Comparison of ENCODE assay signal across 1 cellular context in the genomic region with DNA sequence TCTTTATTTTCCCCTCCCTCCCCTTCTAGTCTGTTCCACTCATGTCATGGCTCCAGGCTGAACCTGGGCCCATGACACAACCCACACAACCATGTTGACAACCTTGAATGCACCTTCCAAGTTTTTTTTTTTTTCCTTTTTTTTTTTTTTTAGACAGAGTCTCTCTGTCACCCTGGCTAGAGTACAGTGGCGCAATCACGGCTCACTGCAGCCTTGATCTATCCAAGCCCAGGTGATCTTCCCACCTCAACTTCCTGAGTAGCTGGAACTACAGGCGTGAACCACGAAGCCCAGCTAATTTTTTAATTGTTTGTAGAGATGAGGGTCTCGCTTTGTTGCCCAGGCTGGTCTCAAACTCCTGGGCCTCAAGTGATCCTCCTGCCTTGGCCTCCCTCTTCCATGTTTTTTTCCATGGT.
TF ChIP-seq lines count a peak whose summit lies in the region.

No MANE protein-coding gene starts in this region.

TF ChIP-seq in HepG2, 621 proteins besides CTCF, POLR2A, EP300 and RAD21 (continued from another document and continues in another):
- TF ChIP-seq PAF1 (CRISPR knock-in tag; IDR thresholded peaks at IDR 0.05) (no peak), GATAD1 (CRISPR knock-in tag; IDR thresholded peaks at IDR 0.05) (no peak; the same call in 1 of the 2 replicates), SOX13 (IDR thresholded peaks at IDR 0.05) (peak; percentile 50; the same call in 1 of the 2 replicates), SOX13 (CRISPR knock-in tag; conservative IDR thresholded peaks at IDR 0.05 in 1 of 2, IDR thresholded peaks at IDR 0.05 in 1 of 2) (peak in 1 of 2 experiments; percentile 80; a peak in 2 of 4 replicates), ZFY (CRISPR knock-in tag; IDR thresholded peaks at IDR 0.05) (0 out of 2 replicates have a peak, but pooled peaks have one; percentile 41), ZNF333 (CRISPR knock-in tag; IDR thresholded peaks at IDR 0.05; ENCODE audit: borderline replicate concordance) (no peak), HMGA1 (CRISPR knock-in tag; conservative IDR thresholded peaks at IDR 0.05) (no peak), PRPF4 (IDR thresholded peaks at IDR 0.05; ENCODE audit: low read depth, low read length, poor library complexity, severe bottlenecking) (no peak), KDM2A (CRISPR knock-in tag; IDR thresholded peaks at IDR 0.05; ENCODE audit: borderline replicate concordance, low read depth) (0 out of 2 replicates have a peak, but pooled peaks have one; percentile 22), ZSCAN20 (CRISPR knock-in tag; IDR thresholded peaks at IDR 0.05; ENCODE audit: borderline replicate concordance) (0 out of 2 replicates have a peak, but pooled peaks have one; percentile 53), SRSF1 (optimal IDR thresholded peaks at IDR 0.05; ENCODE audit: low read depth, low read length) (no peak), MIER3 (CRISPR knock-in tag; IDR thresholded peaks at IDR 0.05; ENCODE audit: borderline replicate concordance) (no peak), ZNF598 (CRISPR knock-in tag; IDR thresholded peaks at IDR 0.05; ENCODE audit: borderline replicate concordance) (no peak), ZNF772 (CRISPR knock-in tag; IDR thresholded peaks at IDR 0.05) (0 out of 2 replicates have a peak, but pooled peaks have one; percentile 35), HIVEP1 (CRISPR knock-in tag; IDR thresholded peaks at IDR 0.05) (peak; percentile 57; the same call in 1 of the 2 replicates), ZNF33B (CRISPR knock-in tag; IDR thresholded peaks at IDR 0.05) (no peak), ZNF367 (CRISPR knock-in tag; IDR thresholded peaks at IDR 0.05; ENCODE audit: borderline replicate concordance) (no peak), KLF16 (CRISPR knock-in tag; IDR thresholded peaks at IDR 0.05) (peak in 1 of 2 experiments; percentile 69; a peak in 2 of 4 replicates), LCORL (IDR thresholded peaks at IDR 0.05) (no peak), LCORL (CRISPR knock-in tag; IDR thresholded peaks at IDR 0.05) (peak; percentile 59; the same call in 1 of the 2 replicates), MED1 (CRISPR knock-in tag; IDR thresholded peaks at IDR 0.05) (peak; percentile 96; the same call in 1 of the 2 replicates), NR2F1 (CRISPR knock-in tag; IDR thresholded peaks at IDR 0.05) (peak in 1 of 2 experiments; percentile 52; a peak in 2 of 4 replicates), HOXD1 (CRISPR knock-in tag; IDR thresholded peaks at IDR 0.05) (peak; percentile 72; the same call in 1 of the 2 replicates), GATAD2A (CRISPR knock-in tag; IDR thresholded peaks at IDR 0.05) (peak; percentile 88), NAIF1 (CRISPR knock-in tag; IDR thresholded peaks at IDR 0.05; ENCODE audit: borderline replicate concordance) (no peak), HNF4A (CRISPR knock-in tag; IDR thresholded peaks at IDR 0.05) (peak; percentile 86; the same call in 1 of the 2 replicates), HDAC1 (CRISPR knock-in tag; IDR thresholded peaks at IDR 0.05) (peak; percentile 27; the same call in 1 of the 2 replicates), ARNTL (CRISPR knock-in tag; IDR thresholded peaks at IDR 0.05) (peak; percentile 79; the same call in 1 of the 2 replicates), TBX3 (IDR thresholded peaks at IDR 0.05; ENCODE audit: borderline replicate concordance) (peak; percentile 94), PITX1 (CRISPR knock-in tag; IDR thresholded peaks at IDR 0.05) (peak; percentile 86; the same call in 1 of the 2 replicates), ARNT2 (CRISPR knock-in tag; IDR thresholded peaks at IDR 0.05; ENCODE audit: low read depth) (no peak), ZNF12 (CRISPR knock-in tag; IDR thresholded peaks at IDR 0.05) (no peak), ZFYVE20 (CRISPR knock-in tag; IDR thresholded peaks at IDR 0.05; ENCODE audit: borderline replicate concordance, low read depth) (no peak), ZNF607 (CRISPR knock-in tag; IDR thresholded peaks at IDR 0.05; ENCODE audit: borderline replicate concordance) (no peak), RNF2 (conservative IDR thresholded peaks at IDR 0.05; ENCODE audit: low read depth) (no peak), ATF7 (IDR thresholded peaks at IDR 0.05) (peak; percentile 21; the same call in 1 of the 2 replicates), ATF7 (CRISPR knock-in tag; IDR thresholded peaks at IDR 0.05) (no peak; the same call in 1 of the 2 replicates), ZNF746 (CRISPR knock-in tag; IDR thresholded peaks at IDR 0.05) (peak; percentile 93; the same call in 1 of the 2 replicates), MXD4 (CRISPR knock-in tag; IDR thresholded peaks at IDR 0.05) (no peak; the same call in 1 of the 2 replicates), ZFP90 (CRISPR knock-in tag; IDR thresholded peaks at IDR 0.05; ENCODE audit: borderline replicate concordance) (no peak), ZNF441 (CRISPR knock-in tag; IDR thresholded peaks at IDR 0.05; ENCODE audit: borderline replicate concordance) (no peak), SRF (IDR thresholded peaks at IDR 0.05; ENCODE audit: low read depth, low read length) (no peak), ETV5 (CRISPR knock-in tag; IDR thresholded peaks at IDR 0.05; ENCODE audit: borderline replicate concordance) (peak; percentile 95), ZNF556 (CRISPR knock-in tag; IDR thresholded peaks at IDR 0.05; ENCODE audit: borderline replicate concordance) (no peak), ONECUT2 (CRISPR knock-in tag; IDR thresholded peaks at IDR 0.05) (no peak)
- TF ChIP-seq, protein P1, sequence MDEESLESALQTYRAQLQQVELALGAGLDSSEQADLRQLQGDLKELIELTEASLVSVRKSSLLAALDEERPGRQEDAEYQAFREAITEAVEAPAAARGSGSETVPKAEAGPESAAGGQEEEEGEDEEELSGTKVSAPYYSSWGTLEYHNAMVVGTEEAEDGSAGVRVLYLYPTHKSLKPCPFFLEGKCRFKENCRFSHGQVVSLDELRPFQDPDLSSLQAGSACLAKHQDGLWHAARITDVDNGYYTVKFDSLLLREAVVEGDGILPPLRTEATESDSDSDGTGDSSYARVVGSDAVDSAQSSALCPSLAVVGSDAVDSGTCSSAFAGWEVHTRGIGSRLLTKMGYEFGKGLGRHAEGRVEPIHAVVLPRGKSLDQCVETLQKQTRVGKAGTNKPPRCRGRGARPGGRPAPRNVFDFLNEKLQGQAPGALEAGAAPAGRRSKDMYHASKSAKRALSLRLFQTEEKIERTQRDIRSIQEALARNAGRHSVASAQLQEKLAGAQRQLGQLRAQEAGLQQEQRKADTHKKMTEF (CRISPR knock-in tag; IDR thresholded peaks at IDR 0.05), result peak; percentile 65; the same call in 1 of the 2 replicates
- TF ChIP-seq, protein P2, sequence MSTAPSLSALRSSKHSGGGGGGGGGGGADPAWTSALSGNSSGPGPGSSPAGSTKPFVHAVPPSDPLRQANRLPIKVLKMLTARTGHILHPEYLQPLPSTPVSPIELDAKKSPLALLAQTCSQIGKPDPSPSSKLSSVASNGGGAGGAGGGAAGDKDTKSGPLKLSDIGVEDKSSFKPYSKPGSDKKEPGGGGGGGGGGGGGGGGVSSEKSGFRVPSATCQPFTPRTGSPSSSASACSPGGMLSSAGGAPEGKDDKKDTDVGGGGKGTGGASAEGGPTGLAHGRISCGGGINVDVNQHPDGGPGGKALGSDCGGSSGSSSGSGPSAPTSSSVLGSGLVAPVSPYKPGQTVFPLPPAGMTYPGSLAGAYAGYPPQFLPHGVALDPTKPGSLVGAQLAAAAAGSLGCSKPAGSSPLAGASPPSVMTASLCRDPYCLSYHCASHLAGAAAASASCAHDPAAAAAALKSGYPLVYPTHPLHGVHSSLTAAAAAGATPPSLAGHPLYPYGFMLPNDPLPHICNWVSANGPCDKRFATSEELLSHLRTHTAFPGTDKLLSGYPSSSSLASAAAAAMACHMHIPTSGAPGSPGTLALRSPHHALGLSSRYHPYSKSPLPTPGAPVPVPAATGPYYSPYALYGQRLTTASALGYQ (CRISPR knock-in tag; IDR thresholded peaks at IDR 0.05), result peak; percentile 89
- TF ChIP-seq, protein P3, sequence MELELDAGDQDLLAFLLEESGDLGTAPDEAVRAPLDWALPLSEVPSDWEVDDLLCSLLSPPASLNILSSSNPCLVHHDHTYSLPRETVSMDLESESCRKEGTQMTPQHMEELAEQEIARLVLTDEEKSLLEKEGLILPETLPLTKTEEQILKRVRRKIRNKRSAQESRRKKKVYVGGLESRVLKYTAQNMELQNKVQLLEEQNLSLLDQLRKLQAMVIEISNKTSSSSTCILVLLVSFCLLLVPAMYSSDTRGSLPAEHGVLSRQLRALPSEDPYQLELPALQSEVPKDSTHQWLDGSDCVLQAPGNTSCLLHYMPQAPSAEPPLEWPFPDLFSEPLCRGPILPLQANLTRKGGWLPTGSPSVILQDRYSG (CRISPR knock-in tag; IDR thresholded peaks at IDR 0.05), result no peak
- TF ChIP-seq, protein P4, sequence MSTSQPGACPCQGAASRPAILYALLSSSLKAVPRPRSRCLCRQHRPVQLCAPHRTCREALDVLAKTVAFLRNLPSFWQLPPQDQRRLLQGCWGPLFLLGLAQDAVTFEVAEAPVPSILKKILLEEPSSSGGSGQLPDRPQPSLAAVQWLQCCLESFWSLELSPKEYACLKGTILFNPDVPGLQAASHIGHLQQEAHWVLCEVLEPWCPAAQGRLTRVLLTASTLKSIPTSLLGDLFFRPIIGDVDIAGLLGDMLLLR (CRISPR knock-in tag; IDR thresholded peaks at IDR 0.05), result peak; percentile 51; the same call in 1 of the 2 replicates
- TF ChIP-seq, protein P5, sequence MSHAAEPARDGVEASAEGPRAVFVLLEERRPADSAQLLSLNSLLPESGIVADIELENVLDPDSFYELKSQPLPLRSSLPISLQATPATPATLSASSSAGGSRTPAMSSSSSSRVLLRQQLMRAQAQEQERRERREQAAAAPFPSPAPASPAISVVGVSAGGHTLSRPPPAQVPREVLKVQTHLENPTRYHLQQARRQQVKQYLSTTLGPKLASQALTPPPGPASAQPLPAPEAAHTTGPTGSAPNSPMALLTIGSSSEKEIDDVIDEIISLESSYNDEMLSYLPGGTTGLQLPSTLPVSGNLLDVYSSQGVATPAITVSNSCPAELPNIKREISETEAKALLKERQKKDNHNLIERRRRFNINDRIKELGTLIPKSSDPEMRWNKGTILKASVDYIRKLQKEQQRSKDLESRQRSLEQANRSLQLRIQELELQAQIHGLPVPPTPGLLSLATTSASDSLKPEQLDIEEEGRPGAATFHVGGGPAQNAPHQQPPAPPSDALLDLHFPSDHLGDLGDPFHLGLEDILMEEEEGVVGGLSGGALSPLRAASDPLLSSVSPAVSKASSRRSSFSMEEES (CRISPR knock-in tag; IDR thresholded peaks at IDR 0.05), result peak; percentile 68; the same call in 1 of the 2 replicates
- TF ChIP-seq, protein P6, sequence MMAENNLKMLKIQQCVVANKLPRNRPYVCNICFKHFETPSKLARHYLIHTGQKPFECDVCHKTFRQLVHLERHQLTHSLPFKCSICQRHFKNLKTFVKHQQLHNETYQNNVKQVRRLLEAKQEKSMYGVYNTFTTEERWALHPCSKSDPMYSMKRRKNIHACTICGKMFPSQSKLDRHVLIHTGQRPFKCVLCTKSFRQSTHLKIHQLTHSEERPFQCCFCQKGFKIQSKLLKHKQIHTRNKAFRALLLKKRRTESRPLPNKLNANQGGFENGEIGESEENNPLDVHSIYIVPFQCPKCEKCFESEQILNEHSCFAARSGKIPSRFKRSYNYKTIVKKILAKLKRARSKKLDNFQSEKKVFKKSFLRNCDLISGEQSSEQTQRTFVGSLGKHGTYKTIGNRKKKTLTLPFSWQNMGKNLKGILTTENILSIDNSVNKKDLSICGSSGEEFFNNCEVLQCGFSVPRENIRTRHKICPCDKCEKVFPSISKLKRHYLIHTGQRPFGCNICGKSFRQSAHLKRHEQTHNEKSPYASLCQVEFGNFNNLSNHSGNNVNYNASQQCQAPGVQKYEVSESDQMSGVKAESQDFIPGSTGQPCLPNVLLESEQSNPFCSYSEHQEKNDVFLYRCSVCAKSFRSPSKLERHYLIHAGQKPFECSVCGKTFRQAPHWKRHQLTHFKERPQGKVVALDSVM (CRISPR knock-in tag; IDR thresholded peaks at IDR 0.05), result peak; percentile 84
- TF ChIP-seq, protein P7, sequence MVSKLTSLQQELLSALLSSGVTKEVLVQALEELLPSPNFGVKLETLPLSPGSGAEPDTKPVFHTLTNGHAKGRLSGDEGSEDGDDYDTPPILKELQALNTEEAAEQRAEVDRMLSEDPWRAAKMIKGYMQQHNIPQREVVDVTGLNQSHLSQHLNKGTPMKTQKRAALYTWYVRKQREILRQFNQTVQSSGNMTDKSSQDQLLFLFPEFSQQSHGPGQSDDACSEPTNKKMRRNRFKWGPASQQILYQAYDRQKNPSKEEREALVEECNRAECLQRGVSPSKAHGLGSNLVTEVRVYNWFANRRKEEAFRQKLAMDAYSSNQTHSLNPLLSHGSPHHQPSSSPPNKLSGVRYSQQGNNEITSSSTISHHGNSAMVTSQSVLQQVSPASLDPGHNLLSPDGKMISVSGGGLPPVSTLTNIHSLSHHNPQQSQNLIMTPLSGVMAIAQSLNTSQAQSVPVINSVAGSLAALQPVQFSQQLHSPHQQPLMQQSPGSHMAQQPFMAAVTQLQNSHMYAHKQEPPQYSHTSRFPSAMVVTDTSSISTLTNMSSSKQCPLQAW (CRISPR knock-in tag; IDR thresholded peaks at IDR 0.05), result peak; percentile 80; the same call in 1 of the 2 replicates
- TF ChIP-seq, protein P8, sequence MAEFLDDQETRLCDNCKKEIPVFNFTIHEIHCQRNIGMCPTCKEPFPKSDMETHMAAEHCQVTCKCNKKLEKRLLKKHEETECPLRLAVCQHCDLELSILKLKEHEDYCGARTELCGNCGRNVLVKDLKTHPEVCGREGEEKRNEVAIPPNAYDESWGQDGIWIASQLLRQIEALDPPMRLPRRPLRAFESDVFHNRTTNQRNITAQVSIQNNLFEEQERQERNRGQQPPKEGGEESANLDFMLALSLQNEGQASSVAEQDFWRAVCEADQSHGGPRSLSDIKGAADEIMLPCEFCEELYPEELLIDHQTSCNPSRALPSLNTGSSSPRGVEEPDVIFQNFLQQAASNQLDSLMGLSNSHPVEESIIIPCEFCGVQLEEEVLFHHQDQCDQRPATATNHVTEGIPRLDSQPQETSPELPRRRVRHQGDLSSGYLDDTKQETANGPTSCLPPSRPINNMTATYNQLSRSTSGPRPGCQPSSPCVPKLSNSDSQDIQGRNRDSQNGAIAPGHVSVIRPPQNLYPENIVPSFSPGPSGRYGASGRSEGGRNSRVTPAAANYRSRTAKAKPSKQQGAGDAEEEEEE (CRISPR knock-in tag; IDR thresholded peaks at IDR 0.05; ENCODE audit: borderline replicate concordance), result no peak; the same call in 1 of the 2 replicates
- TF ChIP-seq, protein P9, sequence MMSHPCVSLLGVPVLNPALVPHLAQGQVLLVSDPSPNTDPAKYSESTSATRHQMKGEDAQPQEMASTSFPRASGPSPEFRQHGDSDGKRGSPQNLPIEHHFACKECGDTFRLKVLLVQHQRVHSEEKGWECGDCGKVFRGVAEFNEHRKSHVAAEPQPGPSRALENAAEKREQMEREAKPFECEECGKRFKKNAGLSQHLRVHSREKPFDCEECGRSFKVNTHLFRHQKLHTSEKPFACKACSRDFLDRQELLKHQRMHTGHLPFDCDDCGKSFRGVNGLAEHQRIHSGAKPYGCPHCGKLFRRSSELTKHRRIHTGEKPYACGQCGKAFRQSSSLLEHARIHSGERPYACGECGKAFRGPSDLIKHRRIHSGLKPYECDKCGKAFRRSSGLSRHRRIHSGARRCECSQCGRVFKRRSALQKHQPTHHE (CRISPR knock-in tag; IDR thresholded peaks at IDR 0.05; ENCODE audit: borderline replicate concordance), result no peak
